ENCODE assay signal across 8 cellular contexts in genomic region chr19:45455707-45456499, GRCh38. TPM values are rescaled to one million over a fixed set of nuclear protein-coding genes. Genes with fewer than 3 reads are reported as not detected.
DNase-seq lines count a peak whose midpoint lies in the region; ATAC-seq and TF ChIP-seq lines count a peak whose summit lies in the region.

No MANE protein-coding gene starts in this region.

- DNase-seq in DMS 273 (lab: John Stamatoyannopoulos, UW; ENCODE audit: unreplicated experiment) (peak; percentile 95), HS-5 (ENCODE audit: low read depth) (peak; percentile 95), T-cell (peak in 29 of 34 experiments; percentile 35 to 74 (median 54)), MCF 10A (ENCODE audit: unreplicated experiment) (peak; percentile 98), islet precursor cell (peak; percentile 100), smooth muscle cell of the brain vasculature (ENCODE audit: low read depth, low spot score) (peak; percentile 95)

- TF ChIP-seq CTCF in MCF 10A (IDR thresholded peaks at IDR 0.05; ENCODE audit: unreplicated experiment): no peak

- H3K36me3 Mint-ChIP-seq in T-cell: no peaks in the 10 kb centered on the region
- peaks cover 7% of the 10 kb centered on the region for H3K36me3 Mint-ChIP-seq in MCF 10A (ENCODE audit: insufficient read depth, unreplicated experiment)

- H3K27ac Mint-ChIP-seq in T-cell (peak overlapping the region in 1 of 2 donors; percentile 11), MCF 10A (ENCODE audit: low read depth, unreplicated experiment) (peak overlapping the region; percentile 99)

- peak; percentile 21 to 51 (median 40) for ATAC-seq in T-cell (replicated peaks in 1 of 4)
- ATAC-seq in GM21528 (IDR thresholded peaks at IDR 0.05; ENCODE audit: low FRiP score, unreplicated experiment): no peak
- ATAC-seq in GM21367 (IDR thresholded peaks at IDR 0.05; ENCODE audit: unreplicated experiment): no peak

- H3K9me3 Mint-ChIP-seq in T-cell (no peaks in the 10 kb centered on the region), MCF 10A (ENCODE audit: unreplicated experiment) (no peaks in the 10 kb centered on the region)

- peaks cover 0 to 3% of the 10 kb centered on the region in 2 donors for H3K27me3 Mint-ChIP-seq in T-cell
- no peaks in the 10 kb centered on the region for H3K27me3 Mint-ChIP-seq in MCF 10A (ENCODE audit: insufficient read depth, unreplicated experiment)

- CTCF ChIA-PET in T-cell (lab: Charles Lee) (interaction anchor here in 1 of 2 donors (0.7 to 1.2 kb wide), 3 partner anchors 16 to 23 kb away, joined by 5 to 6 read pairs (median 5); no protein-coding TSS in a partner anchor), MCF 10A (lab: Yijun Ruan, JAX) (interaction anchor here (1.3 to 3.2 kb wide), 2 partner anchors 11 to 17 kb away, joined by 3 to 14 read pairs; partner anchors contain the start of gene FOSB)

- BruUV-seq in MCF 10A (replicated peaks; lab: Mats Ljungman, UMichigan): no TSS peak

- intact Hi-C loops in MCF 10A (cut with micrococcal nuclease): no loop called here

- H3K4me3 Mint-ChIP-seq in T-cell (peak overlapping the region in 2 of 3 donors; percentile 9 to 50), MCF 10A (ENCODE audit: unreplicated experiment) (peak overlapping the region; percentile 59)

- H3K4me1 Mint-ChIP-seq in T-cell: peaks cover 29 to 37% (median 36%) of the 10 kb centered on the region in 3 donors
- peaks cover 35% of the 10 kb centered on the region for H3K4me1 Mint-ChIP-seq in MCF 10A (ENCODE audit: insufficient read depth, unreplicated experiment)

- POLR2A ChIA-PET in T-cell (lab: Charles Lee) (interaction anchor here (1.1 to 1.7 kb wide), 2 partner anchors 12 to 20 kb away, joined by 4 to 13 read pairs; partner anchors contain the start of gene FOSB (in 1 of the 2)), MCF 10A (lab: Yijun Ruan, JAX) (interaction anchor here (0.5 to 6.5 kb wide), 16 partner anchors 9 to 678 kb away, joined by 3 to 120 read pairs (median 4); partner anchors contain the start of genes ERCC1, FBXO46, FOSB and TRAPPC6A)

RNA-seq across cellular contexts. Expression of gene FOSB, which starts 11.9 kb away (rescaled TPM):
- total RNA-seq in T-cell (1,000 to 10,000 TPM in 1 of 5 donors, 100 to 1,000 TPM in 1, 10 to 100 TPM in 1, 1 to 10 TPM in 2; 6.7 to 1,173 (median 10.4) TPM), MCF 10A (2022) (13.3 and 29.3 TPM in 2 replicates)

RNA-seq across cellular contexts. Expression of gene ERCC1, which starts 32.2 kb away (rescaled TPM):
- total RNA-seq in T-cell (10 to 100 TPM; 41.7 to 55.4 (median 51.6) TPM), MCF 10A (2022) (186 and 227 TPM in 2 replicates)

RNA-seq across cellular contexts. Expression of gene RTN2, which starts 40.9 kb away (rescaled TPM):
- 1 to 10 TPM; 1.7 to 2.5 (median 2.2) TPM for total RNA-seq in T-cell
- total RNA-seq in MCF 10A (2022): 3.5 and 5.1 TPM in 2 replicates

RNA-seq across cellular contexts. Expression of gene PPM1N, which starts 42.3 kb away (rescaled TPM):
- total RNA-seq in T-cell (10 to 100 TPM in 2 of 5 donors, 1 to 10 TPM in 3; 5.6 to 14.6 (median 10.0) TPM), MCF 10A (2022) (0.33 and 0.42 TPM in 2 replicates)

RNA-seq across cellular contexts. Expression of gene POLR1G, which starts 49.5 kb away (rescaled TPM):
- total RNA-seq in T-cell: 1 to 10 TPM in 3 of 5 donors, under 1 TPM in 2; 0.82 to 6.2 (median 5.0) TPM
- 9.6 and 17.6 TPM in 2 replicates for total RNA-seq in MCF 10A (2022)

Comparison
In these comparisons a context has a peak if more than half of its experiments do, and no peak if none do; other contexts are left out.
1. ATAC-seq: peak in T-cell (4 of 4); none in GM21528 (single experiment) and GM21367 (single experiment).
2. Peak in every context shown above with its lines, with median percentiles within 50 percentile points of each other: DNase-seq.